18 cellular contexts compared by ENCODE assay signal in the genomic region with DNA sequence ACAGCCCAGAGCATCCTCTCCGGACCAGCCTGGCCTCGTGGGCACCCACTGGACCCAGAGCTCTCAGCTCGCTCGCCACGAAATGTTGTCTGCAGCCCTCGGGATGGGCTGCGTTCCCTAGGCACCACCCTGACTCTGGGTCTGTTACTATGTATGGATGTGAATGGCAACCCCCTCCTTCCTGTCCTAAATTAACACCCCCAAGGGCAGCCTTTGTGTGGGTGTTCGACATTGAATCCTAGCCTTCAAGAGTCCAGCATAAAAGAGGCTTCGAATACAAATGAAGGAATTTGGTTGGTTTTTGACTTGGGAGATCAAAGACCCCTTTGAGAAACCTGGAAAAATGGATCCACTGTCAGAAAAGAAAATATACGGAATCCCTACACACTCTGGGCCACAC.
A peak's percentile ranks its signal among the peaks of the same experiment; 100 is the strongest.
DNase-seq lines count a peak whose midpoint lies in the region; ATAC-seq and TF ChIP-seq lines count a peak whose summit lies in the region.
"Had no signal": no experiment of that assay in that cellular context is flagged by ENCODE, and none has a peak within 500 bp of the region (broad histone marks: within the 10 kb centered on the region; RNA-seq: fewer than 3 reads in every experiment).

No MANE protein-coding gene starts in this region.

- CTCF ChIA-PET in HEK293 (lab: Yijun Ruan, JAX) (no interaction called here), GM10248 (lab: Yijun Ruan, JAX) (interaction anchor here (1.0 kb wide), 1 partner anchor 21 kb away, joined by 3 read pairs; no protein-coding TSS in a partner anchor)
- CTCF ChIA-PET in activated CD8-positive, alpha-beta T cell treated with anti-CD3 and anti-CD28 coated beads for 36 hours (lab: Charles Lee), result no interaction called here
- CTCF ChIA-PET in CD4-positive, alpha-beta memory T cell (lab: Charles Lee; ENCODE audit: partially characterized antibody), result no interaction called here

- no peak for ATAC-seq in activated CD8-positive, alpha-beta T cell treated with anti-CD3 and anti-CD28 coated beads for 36 hours
- ATAC-seq: CD8-positive, alpha-beta T cell; HCT116 had no signal

- peak overlapping the region in 1 of 11 experiments; percentile 69; a peak in 1 of 22 replicates for H3K9ac ChIP-seq in BLaER1 treated with 17β-estradiol and CSF1 and Interleukin-3, amounts not matched to agents 10 nM and 100 nM
- no peak overlapping the region for H3K9ac ChIP-seq in trophoblast cell (ENCODE audit: low read length)

- no peak overlapping the region for H3K4ac ChIP-seq in trophoblast cell (ENCODE audit: low read depth, low read length)

- H3K4me1 ChIP-seq in BLaER1 treated with 17β-estradiol and CSF1 and Interleukin-3, amounts not matched to agents 10 nM and 100 nM, result peaks cover 36 to 56% (median 42%) of the 10 kb centered on the region in 10 experiments
- H3K4me1 ChIP-seq in HEK293 (ENCODE audit: control insufficient read depth, insufficient read depth, low read length) (no peaks in the 10 kb centered on the region), trophoblast cell (ENCODE audit: control insufficient read depth in 1 of 2, insufficient read depth in 2 of 2, low read length in 2 of 2) (no peaks in the 10 kb centered on the region)
- H3K4me1 ChIP-seq in CD4-positive, alpha-beta memory T cell (ENCODE audit: insufficient read depth, low read length), result no peaks in the 10 kb centered on the region
- H3K4me1 ChIP-seq: BE2C had no signal

- peaks cover 51% of the 10 kb centered on the region for H3K36me3 Mint-ChIP-seq in nephron progenitor cell (ENCODE audit: low read depth)
- H3K36me3 Mint-ChIP-seq in activated CD8-positive, alpha-beta T cell treated with anti-CD3 and anti-CD28 coated beads for 36 hours (ENCODE audit: low read depth), result no peaks in the 10 kb centered on the region
- H3K36me3 Mint-ChIP-seq in CD4-positive, alpha-beta memory T cell, result no peaks in the 10 kb centered on the region
- H3K36me3 Mint-ChIP-seq: CD14-positive monocyte; CD8-positive, alpha-beta T cell had no signal

- peak overlapping the region in 4 of 11 experiments; percentile 81 to 90 (median 87); a peak in 8 of 22 replicates for H3K27ac ChIP-seq in BLaER1 treated with 17β-estradiol and CSF1 and Interleukin-3, amounts not matched to agents 10 nM and 100 nM
- H3K27ac ChIP-seq in HEK293 (ENCODE audit: extremely low read depth, low read depth, low read length), result no peak overlapping the region
- no peak overlapping the region for H3K27ac ChIP-seq in trophoblast cell (ENCODE audit: low read depth, low read length)
- H3K27ac ChIP-seq in CD4-positive, alpha-beta memory T cell (ENCODE audit: low read depth, low read length), result no peak overlapping the region

- no peaks in the 10 kb centered on the region for H3K36me3 ChIP-seq in BLaER1 treated with 17β-estradiol and CSF1 and Interleukin-3, amounts not matched to agents 10 nM and 100 nM
- H3K36me3 ChIP-seq in HEK293 (ENCODE audit: control insufficient read depth in 2 of 2, insufficient read depth in 1 of 2, low read length in 2 of 2), result peaks cover 0 to 6% of the 10 kb centered on the region in 2 experiments; a peak in 1 of 3 replicates
- H3K36me3 ChIP-seq in trophoblast cell (ENCODE audit: control insufficient read depth in 1 of 2, insufficient read depth in 2 of 2, low read length in 2 of 2), result no peaks in the 10 kb centered on the region
- H3K36me3 ChIP-seq in CD4-positive, alpha-beta memory T cell (ENCODE audit: insufficient read depth, low read length), result no peaks in the 10 kb centered on the region
- H3K36me3 ChIP-seq: BE2C had no signal

- H2BK120ac ChIP-seq in trophoblast cell (ENCODE audit: insufficient read depth, low read length, poor library complexity), result no peak overlapping the region

- no peaks in the 10 kb centered on the region for H3K79me1 ChIP-seq in trophoblast cell (ENCODE audit: low read length)

- H3K14ac ChIP-seq in trophoblast cell (ENCODE audit: low read length), result no peak overlapping the region

- no peak overlapping the region for H2BK12ac ChIP-seq in trophoblast cell (ENCODE audit: low read length)

- no peaks in the 10 kb centered on the region for H3K27me3 ChIP-seq in BLaER1 treated with 17β-estradiol and CSF1 and Interleukin-3, amounts not matched to agents 10 nM and 100 nM
- H3K27me3 ChIP-seq in trophoblast cell (ENCODE audit: insufficient read depth, low read length), result no peaks in the 10 kb centered on the region
- H3K27me3 ChIP-seq in CD4-positive, alpha-beta memory T cell (ENCODE audit: insufficient read depth, low read length), result no peaks in the 10 kb centered on the region
- H3K27me3 ChIP-seq: BE2C had no signal

- H2AFZ ChIP-seq in trophoblast cell (ENCODE audit: insufficient read depth, low read length, poor library complexity), result no peak overlapping the region

- H3K9me3 ChIP-seq in BLaER1 treated with 17β-estradiol and CSF1 and Interleukin-3, amounts not matched to agents 10 nM and 100 nM (replicated peaks in 1 of 11), result no peaks in the 10 kb centered on the region
- H3K9me3 ChIP-seq in HEK293 (ENCODE audit: control insufficient read depth, insufficient read depth, low read depth, low read length) (no peaks in the 10 kb centered on the region), trophoblast cell (ENCODE audit: insufficient read depth, low read depth, low read length) (peaks cover 3% of the 10 kb centered on the region)
- H3K9me3 ChIP-seq in CD4-positive, alpha-beta memory T cell (ENCODE audit: control insufficient read depth in 1 of 2, low read length in 2 of 2), result no peaks in the 10 kb centered on the region
- H3K9me3 ChIP-seq: BE2C had no signal

- H3K18ac ChIP-seq in trophoblast cell (ENCODE audit: low read length), result no peak overlapping the region

- peaks cover 6% of the 10 kb centered on the region for H3K9me3 Mint-ChIP-seq in nephron progenitor cell
- no peaks in the 10 kb centered on the region for H3K9me3 Mint-ChIP-seq in activated CD8-positive, alpha-beta T cell treated with anti-CD3 and anti-CD28 coated beads for 36 hours
- H3K9me3 Mint-ChIP-seq in CD4-positive, alpha-beta memory T cell, result peaks cover 0 to 2% (median 0%) of the 10 kb centered on the region in 8 donors
- H3K9me3 Mint-ChIP-seq: CD8-positive, alpha-beta T cell; IgD-negative memory B cell had no signal

- no peak overlapping the region for H3K23ac ChIP-seq in trophoblast cell (ENCODE audit: low read length)

- no peak overlapping the region for H3K4me3 ChIP-seq in BLaER1 treated with 17β-estradiol and CSF1 and Interleukin-3, amounts not matched to agents 10 nM and 100 nM
- H3K4me3 ChIP-seq in HEK293 (ENCODE audit: low read depth, low read length) (no peak overlapping the region), trophoblast cell (ENCODE audit: low read depth, low read length) (peak overlapping the region; percentile 45)
- no peak overlapping the region for H3K4me3 ChIP-seq in CD4-positive, alpha-beta memory T cell (ENCODE audit: low read length in 2 of 2)

- peaks cover 4% of the 10 kb centered on the region for H3K27me3 Mint-ChIP-seq in nephron progenitor cell (ENCODE audit: low read depth, poor library complexity)
- H3K27me3 Mint-ChIP-seq in activated CD8-positive, alpha-beta T cell treated with anti-CD3 and anti-CD28 coated beads for 36 hours, result peaks cover 17% of the 10 kb centered on the region
- H3K27me3 Mint-ChIP-seq in CD4-positive, alpha-beta memory T cell, result peaks cover 9 to 10% of the 10 kb centered on the region in 2 donors

- H2BK5ac ChIP-seq in trophoblast cell (ENCODE audit: low read depth, low read length, poor library complexity), result no peak overlapping the region

- POLR2A ChIA-PET in HEK293 (lab: Yijun Ruan, JAX), result no interaction called here
- POLR2A ChIA-PET in GM10248 (lab: Yijun Ruan, JAX), result no interaction called here
- POLR2A ChIA-PET in activated CD8-positive, alpha-beta T cell treated with anti-CD3 and anti-CD28 coated beads for 36 hours (lab: Charles Lee), result no interaction called here
- POLR2A ChIA-PET in CD4-positive, alpha-beta memory T cell (lab: Charles Lee; ENCODE audit: partially characterized antibody), result no interaction called here

- no peak overlapping the region for H3K4me3 Mint-ChIP-seq in nephron progenitor cell
- H3K4me3 Mint-ChIP-seq in activated CD8-positive, alpha-beta T cell treated with anti-CD3 and anti-CD28 coated beads for 36 hours, result no peak overlapping the region
- H3K4me3 Mint-ChIP-seq in CD4-positive, alpha-beta memory T cell, result no peak overlapping the region
- H3K4me3 Mint-ChIP-seq: CD14-positive monocyte; CD8-positive, alpha-beta T cell; IgD-negative memory B cell had no signal

- no peak for TF ChIP-seq CTCF in HEK293 (tag by site-specific recombination; IDR thresholded peaks at IDR 0.05)
- TF ChIP-seq CTCF in nephron progenitor cell (IDR thresholded peaks at IDR 0.05), result no peak
- no peak for TF ChIP-seq CTCF in GM10248 (IDR thresholded peaks at IDR 0.05; ENCODE audit: control extremely low read depth, extremely low read depth, low read depth, missing control alignments)
- no peak for TF ChIP-seq CTCF in activated CD8-positive, alpha-beta T cell treated with anti-CD3 and anti-CD28 coated beads for 36 hours (IDR thresholded peaks at IDR 0.05)

- DNase-seq in nephron progenitor cell, result no peak
- DNase-seq in trophoblast cell, result no peak
- DNase-seq in GM10248 (ENCODE audit: extremely low spot score), result no peak
- no peak for DNase-seq in activated CD8-positive, alpha-beta T cell treated with anti-CD3 and anti-CD28 coated beads for 36 hours
- DNase-seq in NCI-H2081 (lab: John Stamatoyannopoulos, UW), result no peak
- no peak for DNase-seq in CD4-positive, alpha-beta memory T cell
- DNase-seq: BE2C; CD8-positive, alpha-beta T cell; DMS 273 treated with DMSO at 0.1 percent for 48 hours; DMS53; DND-41; EL; KBM-7 had no signal

- no CpG with 5 or more reads among the region's 10 CpGs for WGBS in trophoblast cell (ENCODE audit: extremely low coverage, insufficient coverage, insufficient read length)

- no peak overlapping the region for H4K12ac ChIP-seq in trophoblast cell (ENCODE audit: low read depth, low read length)

- H4K8ac ChIP-seq in trophoblast cell (ENCODE audit: low read depth, low read length), result no peak overlapping the region

- H4K20me1 ChIP-seq in BLaER1 treated with 17β-estradiol and CSF1 and Interleukin-3, amounts not matched to agents 10 nM and 100 nM, result 0 out of 22 replicates have a peak, but pooled peaks cover 0 to 5% (median 0%) of the 10 kb centered on the region in 11 experiments

- H3K4me2 ChIP-seq in BLaER1 treated with 17β-estradiol and CSF1 and Interleukin-3, amounts not matched to agents 10 nM and 100 nM, result peak overlapping the region; percentile 27 to 88 (median 81); a peak in 20 of 22 replicates
- no peak overlapping the region for H3K4me2 ChIP-seq in trophoblast cell (ENCODE audit: low read length)

- H3K27ac Mint-ChIP-seq in nephron progenitor cell, result peak overlapping the region; percentile 74
- no peak overlapping the region for H3K27ac Mint-ChIP-seq in activated CD8-positive, alpha-beta T cell treated with anti-CD3 and anti-CD28 coated beads for 36 hours
- no peak overlapping the region for H3K27ac Mint-ChIP-seq in CD4-positive, alpha-beta memory T cell
- H3K27ac Mint-ChIP-seq: CD8-positive, alpha-beta T cell; IgD-negative memory B cell had no signal

- peaks cover 25% of the 10 kb centered on the region for H3K4me1 Mint-ChIP-seq in nephron progenitor cell
- H3K4me1 Mint-ChIP-seq in activated CD8-positive, alpha-beta T cell treated with anti-CD3 and anti-CD28 coated beads for 36 hours (ENCODE audit: low read depth), result no peaks in the 10 kb centered on the region
- H3K4me1 Mint-ChIP-seq in CD4-positive, alpha-beta memory T cell, result no peaks in the 10 kb centered on the region
- H3K4me1 Mint-ChIP-seq: CD14-positive monocyte, IgD-negative memory B cell had no signal

- no peak overlapping the region for H2AK5ac ChIP-seq in trophoblast cell (ENCODE audit: low read length)

- H4K91ac ChIP-seq in trophoblast cell (ENCODE audit: low read depth, low read length), result no peak overlapping the region

- no peaks in the 10 kb centered on the region for H3K79me2 ChIP-seq in trophoblast cell (ENCODE audit: control insufficient read depth, insufficient read depth, low read length, poor library complexity)

- intact Hi-C loops in activated CD8-positive, alpha-beta T cell treated with anti-CD3 and anti-CD28 coated beads for 36 hours (cut with micrococcal nuclease), result no loop called here
- intact Hi-C loops in CD4-positive, alpha-beta memory T cell (cut with micrococcal nuclease), result no loop called here
